Comparison of ENCODE assay signal across 26 cellular contexts in genomic region chr14:101757064-101757838, GRCh38.
"Had no signal": no experiment of that assay in that cellular context is flagged by ENCODE, and none has a peak within 500 bp of the region (broad histone marks: within the 10 kb centered on the region; RNA-seq: fewer than 3 reads in every experiment).

No MANE protein-coding gene starts in this region.

- H3K27ac ChIP-seq: breast epithelium, esophagus squamous epithelium, left ventricle myocardium inferior, ovary, prostate gland, skin epidermis, suprapubic skin, transverse colon, uterus had no signal

- H3K27me3 ChIP-seq: breast epithelium, ovary, suprapubic skin, uterus had no signal

- H3K4me3 ChIP-seq: breast epithelium, esophagus squamous epithelium, left ventricle myocardium inferior, ovary, prostate gland, skin epidermis, suprapubic skin, transverse colon, uterus had no signal

- H3K4me1 ChIP-seq: breast epithelium, uterus had no signal

- DNase-seq: activated CD4-positive, alpha-beta memory T cell treated with anti-CD3 and anti-CD28 coated beads, Interleukin-2, amount 10 ng/mL, durations not matched to agents 7 days and 5 days; activated CD4-positive, alpha-beta T cell treated with anti-CD3 and anti-CD28 coated beads for 1 hour; activated CD4-positive, alpha-beta T cell treated with anti-CD3 and anti-CD28 coated beads, Interleukin-2, amount 10 ng/mL, durations not matched to agents 7 days and 5 days; activated CD8-positive, alpha-beta memory T cell treated with anti-CD3 and anti-CD28 coated beads, Interleukin-2, amount 50 U/mL, for 48 hours; activated gamma-delta T cell treated with Interleukin-2 at 50 U/mL for 16 hours; activated naive CD8-positive, alpha-beta T cell treated with anti-CD3 and anti-CD28 coated beads, Interleukin-2, amount 50 U/mL, for 24 hours; activated T-cell treated with anti-CD3 and anti-CD28 coated beads, Interleukin-2, amount 50 U/mL, for 24 hours; amygdala; central memory CD4-positive, alpha-beta T cell; effector CD4-positive, alpha-beta T cell; esophagus squamous epithelium; left ventricle myocardium inferior; naive B cell; ovary; retina; stimulated activated CD4-positive, alpha-beta T cell treated with anti-CD3 and anti-CD28 coated beads, Interleukin-12 subunit alpha, Interleukin-12 subunit beta, amount 100 ng/mL, for 4 hours; stimulated activated CD4-positive, alpha-beta T cell treated with anti-CD3 and anti-CD28 coated beads, Interleukin-4, amount 100 ng/mL, for 24 hours; T-helper 2 cell; transverse colon; uterus had no signal

- FAIRE-seq: frontal cortex, islet of Langerhans had no signal

- H3K36me3 ChIP-seq: breast epithelium, esophagus squamous epithelium, left ventricle myocardium inferior, ovary, prostate gland, suprapubic skin, transverse colon, uterus had no signal

- H3K9me3 ChIP-seq: esophagus squamous epithelium, left ventricle myocardium inferior, ovary, prostate gland, suprapubic skin, transverse colon, uterus had no signal
